8 cellular contexts compared by ENCODE assay signal in the genomic region with DNA sequence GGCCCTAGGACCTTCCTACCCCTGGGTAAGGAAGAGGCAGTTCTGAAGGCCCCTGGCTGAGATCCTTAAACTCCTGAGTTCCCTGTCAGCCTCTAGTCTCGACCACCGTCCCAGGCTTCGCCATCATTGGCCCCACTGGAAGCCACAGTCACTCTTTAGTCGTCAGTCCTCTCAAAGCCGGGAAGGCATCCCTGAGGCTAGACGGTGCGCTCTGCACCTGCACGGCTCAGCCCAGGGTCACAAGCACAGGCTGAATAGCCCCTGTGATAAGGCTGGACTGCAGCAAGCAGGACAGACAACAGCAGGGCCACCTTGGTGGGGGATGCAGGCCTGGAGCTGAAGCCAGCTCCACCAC. TPM values are rescaled to one million over a fixed set of nuclear protein-coding genes. Genes with fewer than 3 reads are reported as not detected.
DNase-seq lines count a peak whose midpoint lies in the region; ATAC-seq and TF ChIP-seq lines count a peak whose summit lies in the region.

No MANE protein-coding gene starts in this region.

- 51 to 63% methylated on average over 8 of the region's 8 CpGs for WGBS in esophagus, 2 donors

- peaks cover 40% of the 10 kb centered on the region for H3K4me1 Mint-ChIP-seq in neural crest cell

- peaks cover 17% of the 10 kb centered on the region for H3K27me3 Mint-ChIP-seq in neural crest cell (ENCODE audit: low read depth)

- TF ChIP-seq CTCF in neural crest cell (conservative IDR thresholded peaks at IDR 0.05) (no peak), uterus (IDR thresholded peaks at IDR 0.05) (no peak)

- H3K9me3 Mint-ChIP-seq in neural crest cell, result no peaks in the 10 kb centered on the region

- H3K36me3 ChIP-seq in esophagus (ENCODE audit: control insufficient read depth in 2 of 2, insufficient read depth in 2 of 2, low read length in 1 of 2) (no peaks in the 10 kb centered on the region), uterus (no peaks in the 10 kb centered on the region)

- H3K9me3 ChIP-seq in esophagus (ENCODE audit: control insufficient read depth in 2 of 2, insufficient read depth in 1 of 2, low read depth in 1 of 2, low read length in 1 of 2), result no peaks in the 10 kb centered on the region
- no peaks in the 10 kb centered on the region for H3K9me3 ChIP-seq in uterus

- no peaks in the 10 kb centered on the region for H3K36me3 Mint-ChIP-seq in neural crest cell (ENCODE audit: low read depth)

- peak; percentile 42 for DNase-seq in Right ventricle myocardium superior
- no peak for DNase-seq in Right ventricle myocardium inferior (ENCODE audit: missing footprints)
- DNase-seq in neural crest cell (ENCODE audit: low read depth, low spot score), result no peak
- peak in 1 of 2 donors; percentile 32 for DNase-seq in uterus
- no peak for DNase-seq in foreskin melanocyte
- no peak for DNase-seq in NOMO-1 (lab: John Stamatoyannopoulos, UW; ENCODE audit: unreplicated experiment in 2 of 2)
- DNase-seq in 8988T, result no peak

- H3K27ac ChIP-seq in esophagus (ENCODE audit: low read depth in 2 of 2, low read length in 1 of 2) (peak overlapping the region; percentile 88 to 91), uterus (peak overlapping the region; percentile 94 to 99)

- no peak for ATAC-seq in Right ventricle myocardium superior (ENCODE audit: poor library complexity)
- no peak for ATAC-seq in Right ventricle myocardium inferior

- no peaks in the 10 kb centered on the region for H3K27me3 ChIP-seq in esophagus (ENCODE audit: control insufficient read depth in 1 of 2, insufficient read depth in 2 of 2, low read length in 2 of 2)
- H3K27me3 ChIP-seq in uterus, result no peaks in the 10 kb centered on the region

- TF ChIP-seq POLR2A in uterus (IDR thresholded peaks at IDR 0.05), result no peak

- peak overlapping the region; percentile 51 to 52 for H3K4me3 ChIP-seq in esophagus (ENCODE audit: low read depth in 1 of 2, low read length in 2 of 2)
- peak overlapping the region; percentile 33 to 46 for H3K4me3 ChIP-seq in uterus

- peaks cover 2 to 5% of the 10 kb centered on the region in 2 donors for H3K4me1 ChIP-seq in esophagus (ENCODE audit: control insufficient read depth in 2 of 2, insufficient read depth in 2 of 2, low read length in 1 of 2)
- peaks cover 5 to 7% of the 10 kb centered on the region in 2 donors for H3K4me1 ChIP-seq in uterus

- intact Hi-C loops in Right ventricle myocardium superior (cut with DNase I), result no loop called here
- intact Hi-C loops in Right ventricle myocardium inferior (cut with DNase I), result loop anchor here (10.0 kb wide), 1 partner anchor 170 kb away; a partner anchor contains a TSS
- intact Hi-C loops in uterus (cut with DNase I; ENCODE audit: low total_unique reads), result no loop called here

- peak overlapping the region; percentile 95 for H3K4me3 Mint-ChIP-seq in neural crest cell

- no peak overlapping the region for H3K27ac Mint-ChIP-seq in neural crest cell (ENCODE audit: unreplicated experiment)

RNA-seq across cellular contexts. Expression of a gene that starts 3.3 kb away (rescaled TPM):
- total RNA-seq in Right ventricle myocardium superior (31.2 TPM), Right ventricle myocardium inferior (33.1 TPM), neural crest cell (28.9 and 29.5 TPM in 2 replicates), uterus (10 to 100 TPM; 23.8 to 60.6 (median 26.7) TPM)
- polyA plus RNA-seq in esophagus, result 10 to 100 TPM; 20.4 to 24.2 TPM

RNA-seq across cellular contexts. Expression of a gene that starts 9.5 kb away (rescaled TPM):
- 8.0 TPM for total RNA-seq in Right ventricle myocardium superior
- total RNA-seq in Right ventricle myocardium inferior, result 6.7 TPM
- polyA plus RNA-seq in esophagus, result 1 to 10 TPM; 5.9 to 8.8 TPM
- 5.4 and 5.5 TPM in 2 replicates for total RNA-seq in neural crest cell
- 10 to 100 TPM in 3 of 4 donors, 1 to 10 TPM in 1; 7.8 to 37.7 (median 26.1) TPM for total RNA-seq in uterus

RNA-seq across cellular contexts. Expression of a gene that starts 12.7 kb away (rescaled TPM):
- total RNA-seq in Right ventricle myocardium superior (201 TPM), Right ventricle myocardium inferior (200 TPM), neural crest cell (34.2 and 36.5 TPM in 2 replicates), uterus (10 to 100 TPM in 2 of 4 donors, 1 to 10 TPM in 2; 1.5 to 90.8 (median 8.9) TPM)
- polyA plus RNA-seq in esophagus, result 10 to 100 TPM; 34.2 to 47.3 TPM

RNA-seq across cellular contexts. Expression of a gene that starts 16.7 kb away (rescaled TPM):
- total RNA-seq in Right ventricle myocardium superior (8.0 TPM), Right ventricle myocardium inferior (9.0 TPM), neural crest cell (9.5 and 10.4 TPM in 2 replicates), uterus (10 to 100 TPM in 1 of 4 donors, 1 to 10 TPM in 2, not detected in 1; 3.0 to 11.6 (median 7.6) TPM)
- polyA plus RNA-seq in esophagus, result 1 to 10 TPM; 3.7 to 4.5 TPM
